32 cellular contexts compared by ENCODE assay signal in the genomic region with DNA sequence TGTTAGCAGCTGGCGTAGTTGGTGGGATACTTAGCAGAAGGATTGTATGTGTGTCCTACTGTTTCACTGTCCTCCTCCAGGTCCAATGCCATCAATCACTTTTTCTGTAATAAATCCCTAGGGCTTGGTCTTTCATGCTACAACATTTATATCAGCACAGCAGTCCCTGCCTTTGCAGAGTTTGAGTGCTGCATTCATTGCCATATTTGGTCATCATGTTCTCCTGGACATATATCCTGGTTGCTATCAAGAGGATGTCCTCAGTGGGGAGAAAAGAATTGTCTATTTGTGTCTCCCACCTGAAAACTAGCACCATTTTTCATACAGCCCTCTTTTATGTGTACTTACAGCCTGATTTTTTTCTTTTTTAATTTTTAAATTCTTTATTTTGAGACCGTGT.
"Had no signal": no experiment of that assay in that cellular context is flagged by ENCODE, and none has a peak within 500 bp of the region (broad histone marks: within the 10 kb centered on the region; RNA-seq: fewer than 3 reads in every experiment).

No MANE protein-coding gene starts in this region.

- DNase-seq: activated CD4-positive, alpha-beta memory T cell treated with anti-CD3 and anti-CD28 coated beads, Interleukin-2, amount 10 ng/mL, durations not matched to agents 7 days and 5 days; activated CD4-positive, alpha-beta T cell treated with anti-CD3 and anti-CD28 coated beads for 36 hours; activated CD4-positive, alpha-beta T cell treated with anti-CD3 and anti-CD28 coated beads, Interleukin-2, amount 10 ng/mL, durations not matched to agents 24 days and 14 days; activated CD4-positive, CD25-positive, alpha-beta regulatory T cell; activated CD4-positive, CD25-positive, alpha-beta regulatory T cell treated with anti-CD3 and anti-CD28 coated beads, Interleukin-2, amount 50 U/mL, for 72 hours; activated CD8-positive, alpha-beta memory T cell treated with anti-CD3 and anti-CD28 coated beads, Interleukin-2, amount 50 U/mL, for 48 hours; activated gamma-delta T cell; activated naive CD4-positive, alpha-beta T cell treated with anti-CD3 and anti-CD28 coated beads, Interleukin-2, amount 50 U/mL, for 16 hours; activated naive CD4-positive, alpha-beta T cell treated with Interleukin-2 at 50 U/mL for 16 hours; activated T-cell treated with anti-CD3 and anti-CD28 coated beads for 4 hours; activated T-cell treated with anti-CD3 and anti-CD28 coated beads, Interleukin-2, amount 50 U/mL, for 24 hours; activated T-cell treated with anti-CD3 and anti-CD28 coated beads, Interleukin-2, amount 50 U/mL, for 72 hours; amniotic stem cell; aorta; body of pancreas; caudate nucleus; cortex of kidney; dermis blood vessel endothelial cell; effector CD4-positive, alpha-beta T cell; effector memory CD8-positive, alpha-beta T cell; erythroblast; foreskin keratinocyte; gastrocnemius medialis; glutamatergic neuron; heart left ventricle; T-helper 1 cell; T-helper 17 cell; T1000 had no signal

- H3K27me3 Mint-ChIP-seq: activated CD4-positive, alpha-beta memory T cell treated with anti-CD3 and anti-CD28 coated beads, Interleukin-2, amount 10 ng/mL, durations not matched to agents 7 days and 5 days; activated CD4-positive, alpha-beta T cell treated with anti-CD3 and anti-CD28 coated beads for 36 hours; activated CD4-positive, alpha-beta T cell treated with anti-CD3 and anti-CD28 coated beads, Interleukin-2, amount 10 ng/mL, durations not matched to agents 24 days and 14 days; activated T-cell treated with anti-CD3 and anti-CD28 coated beads, Interleukin-2, amount 50 U/mL, for 24 hours; effector memory CD8-positive, alpha-beta T cell; T-helper 17 cell had no signal

- H3K4me1 ChIP-seq: body of pancreas, esophagus muscularis mucosa, foreskin keratinocyte, gastrocnemius medialis, heart left ventricle had no signal

- H3K36me3 ChIP-seq: esophagus muscularis mucosa, gastrocnemius medialis, heart left ventricle had no signal

- FAIRE-seq: colon had no signal

- H3K27me3 ChIP-seq: body of pancreas, esophagus muscularis mucosa, foreskin keratinocyte, gastrocnemius medialis, heart left ventricle had no signal

- H3K27ac ChIP-seq: body of pancreas, esophagus muscularis mucosa, foreskin keratinocyte, gastrocnemius medialis, heart left ventricle had no signal

- H3K36me3 Mint-ChIP-seq: activated naive CD8-positive, alpha-beta T cell had no signal

- H3K4me3 Mint-ChIP-seq: activated CD4-positive, alpha-beta memory T cell treated with anti-CD3 and anti-CD28 coated beads, Interleukin-2, amount 10 ng/mL, durations not matched to agents 7 days and 5 days; activated CD4-positive, alpha-beta T cell treated with anti-CD3 and anti-CD28 coated beads for 36 hours; activated CD4-positive, alpha-beta T cell treated with anti-CD3 and anti-CD28 coated beads, Interleukin-2, amount 10 ng/mL, durations not matched to agents 24 days and 14 days; activated naive CD8-positive, alpha-beta T cell; activated T-cell treated with anti-CD3 and anti-CD28 coated beads, Interleukin-2, amount 50 U/mL, for 24 hours; activated T-cell treated with anti-CD3 and anti-CD28 coated beads, Interleukin-2, amount 50 U/mL, for 72 hours; effector memory CD8-positive, alpha-beta T cell; T-helper 17 cell; T-helper 2 cell treated with Interferon-gamma antibody and Interleukin-4, amounts not matched to agents 5 μg/mL and 100 μg/mL, for 36 hours had no signal

- H3K9me3 ChIP-seq: body of pancreas, esophagus muscularis mucosa, gastrocnemius medialis had no signal

- H3K4me1 Mint-ChIP-seq: activated CD4-positive, alpha-beta memory T cell treated with anti-CD3 and anti-CD28 coated beads, Interleukin-2, amount 10 ng/mL, durations not matched to agents 7 days and 5 days; activated CD4-positive, alpha-beta T cell treated with anti-CD3 and anti-CD28 coated beads for 36 hours; activated CD4-positive, alpha-beta T cell treated with anti-CD3 and anti-CD28 coated beads, Interleukin-2, amount 10 ng/mL, durations not matched to agents 24 days and 14 days; T-helper 17 cell had no signal

- H3K9me3 Mint-ChIP-seq: activated CD4-positive, alpha-beta memory T cell treated with anti-CD3 and anti-CD28 coated beads, Interleukin-2, amount 10 ng/mL, durations not matched to agents 7 days and 5 days; activated CD4-positive, alpha-beta T cell treated with anti-CD3 and anti-CD28 coated beads, Interleukin-2, amount 10 ng/mL, durations not matched to agents 24 days and 14 days had no signal

- H3K27ac Mint-ChIP-seq: activated CD4-positive, alpha-beta memory T cell treated with anti-CD3 and anti-CD28 coated beads, Interleukin-2, amount 10 ng/mL, durations not matched to agents 7 days and 5 days; activated CD4-positive, alpha-beta T cell treated with anti-CD3 and anti-CD28 coated beads for 36 hours; activated CD4-positive, alpha-beta T cell treated with anti-CD3 and anti-CD28 coated beads, Interleukin-2, amount 10 ng/mL, durations not matched to agents 24 days and 14 days; activated naive CD8-positive, alpha-beta T cell; activated T-cell treated with anti-CD3 and anti-CD28 coated beads, Interleukin-2, amount 50 U/mL, for 24 hours; activated T-cell treated with anti-CD3 and anti-CD28 coated beads, Interleukin-2, amount 50 U/mL, for 72 hours; effector memory CD8-positive, alpha-beta T cell; T-helper 17 cell; T-helper 2 cell treated with Interferon-gamma antibody and Interleukin-4, amounts not matched to agents 5 μg/mL and 100 μg/mL, for 36 hours had no signal

- ATAC-seq: activated CD4-positive, alpha-beta T cell treated with anti-CD3 and anti-CD28 coated beads for 36 hours; activated T-cell treated with anti-CD3 and anti-CD28 coated beads, Interleukin-2, amount 50 U/mL, for 72 hours; body of pancreas; effector memory CD8-positive, alpha-beta T cell; foreskin keratinocyte; gastrocnemius medialis; heart left ventricle; T-helper 17 cell had no signal

- H3K4me3 ChIP-seq: body of pancreas, esophagus muscularis mucosa, gastrocnemius medialis, heart left ventricle had no signal
